20 cellular contexts compared by ENCODE assay signal in the genomic region with DNA sequence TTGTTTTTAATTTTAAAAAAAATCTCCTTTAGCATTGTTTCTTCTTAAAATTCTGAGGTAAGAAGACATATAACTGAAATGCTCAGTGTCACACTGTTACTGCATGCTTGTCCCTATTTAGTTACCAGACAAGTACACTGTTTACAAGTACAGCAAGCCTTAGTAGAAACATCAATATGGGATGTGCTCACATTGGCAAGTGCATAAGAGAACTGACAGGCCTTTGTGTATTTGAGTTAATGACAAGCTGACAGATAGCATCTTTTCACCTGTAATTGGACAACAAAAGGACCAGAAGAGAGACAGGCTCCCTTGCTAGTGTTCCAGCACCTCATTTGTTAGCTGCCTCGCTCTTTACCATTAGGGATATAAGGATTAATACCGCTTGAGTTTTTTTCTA.
DNase-seq lines count a peak whose midpoint lies in the region; ATAC-seq, FAIRE-seq and TF ChIP-seq lines count a peak whose summit lies in the region.
"Had no signal": no experiment of that assay in that cellular context is flagged by ENCODE, and none has a peak within 500 bp of the region (broad histone marks: within the 10 kb centered on the region; RNA-seq: fewer than 3 reads in every experiment).

No MANE protein-coding gene starts in this region.

- no peaks in the 10 kb centered on the region for H3K4me1 Mint-ChIP-seq in T-cell

- no peaks in the 10 kb centered on the region for H4K20me1 ChIP-seq in neural cell (ENCODE audit: insufficient read depth)

- H3K4me2 ChIP-seq in neural cell (ENCODE audit: low read length) = peak overlapping the region; percentile 22

- H3K9me3 ChIP-seq in neural cell (ENCODE audit: low read length) = no peaks in the 10 kb centered on the region
- H3K9me3 ChIP-seq: Caco-2, MG63 had no signal

- H3K27ac Mint-ChIP-seq in T-cell = no peak overlapping the region
- H3K27ac Mint-ChIP-seq: CD8-positive, alpha-beta T cell had no signal

- peak overlapping the region; percentile 10 for H3K4me3 ChIP-seq in neural cell (ENCODE audit: low read length)
- H3K4me3 ChIP-seq: MG63 had no signal

- no peak for DNase-seq in HTR-8/SVneo (ENCODE audit: insufficient read length, low spot score)
- no peak for DNase-seq in germinal center (ENCODE audit: low spot score)
- DNase-seq in T-cell = no peak
- no peak for DNase-seq in GOT3 (lab: John Stamatoyannopoulos, UW)
- DNase-seq: C1 segment of cervical spinal cord; Caco-2; CD8-positive, alpha-beta T cell; H7; MG63; NCI-H1105 treated with DMSO at 0.1 percent for 48 hours; NCI-H2029; NCI-H2227 treated with DMSO at 0.1 percent for 48 hours; NCI-H526 treated with DMSO at 0.1 percent for 48 hours; NK-92 treated with Interleukin-12 subunit alpha and Interleukin-12 subunit beta, amount 100 ng/mL, for 24 hours; PC-3 had no signal

- no peak for ATAC-seq in T-cell (replicated peaks in 1 of 4)
- ATAC-seq: CD8-positive, alpha-beta T cell; PC-3 had no signal

- no peak for TF ChIP-seq RAD21 in neural cell (conservative IDR thresholded peaks at IDR 0.05)

- H3K9me2 ChIP-seq in neural cell (ENCODE audit: insufficient read depth, low read length) = no peaks in the 10 kb centered on the region

- no peaks in the 10 kb centered on the region for H3F3A ChIP-seq in neural cell (ENCODE audit: insufficient read depth, low read length, poor library complexity, severe bottlenecking)

- H3K27me3 ChIP-seq in neural cell (ENCODE audit: insufficient read depth, low read depth, low read length) = no peaks in the 10 kb centered on the region
- H3K27me3 ChIP-seq: MG63 had no signal

- peak; percentile 89 for TF ChIP-seq EP300 in neural cell (conservative IDR thresholded peaks at IDR 0.05; ENCODE audit: poor library complexity, severe bottlenecking)

- POLR2A ChIA-PET in T-cell (lab: Charles Lee) = no interaction called here

- no peak for TF ChIP-seq CTCF in 22Rv1 (IDR thresholded peaks at IDR 0.05)
- TF ChIP-seq CTCF in VCaP (conservative IDR thresholded peaks at IDR 0.05) = no peak
- TF ChIP-seq CTCF in neural cell (IDR thresholded peaks at IDR 0.05; ENCODE audit: poor library complexity, severe bottlenecking) = no peak

- H3K27ac ChIP-seq in 22Rv1 (peak overlapping the region; percentile 92), VCaP (peak overlapping the region; percentile 71), neural cell (ENCODE audit: low read length) (peak overlapping the region; percentile 56)

- no peak overlapping the region for H2AFZ ChIP-seq in neural cell (ENCODE audit: low read depth, low read length)

- no peaks in the 10 kb centered on the region for H3K36me3 ChIP-seq in neural cell (ENCODE audit: insufficient read depth, low read length)
- H3K36me3 ChIP-seq: MG63 had no signal

- FAIRE-seq in HTR-8/SVneo (lab: Jason Lieb, UNC) = peak; percentile 4
- FAIRE-seq: G401.6, GM12891 had no signal

- no peaks in the 10 kb centered on the region for H3K9me3 Mint-ChIP-seq in T-cell
- H3K9me3 Mint-ChIP-seq: CD8-positive, alpha-beta T cell had no signal

- peaks cover 2 to 13% of the 10 kb centered on the region in 2 donors for H3K27me3 Mint-ChIP-seq in T-cell

- CTCF ChIA-PET in T-cell (lab: Charles Lee) = no interaction called here

- H3K36me3 Mint-ChIP-seq in T-cell = no peaks in the 10 kb centered on the region
- H3K36me3 Mint-ChIP-seq: CD8-positive, alpha-beta T cell had no signal

- peak overlapping the region; percentile 2 for H3K9ac ChIP-seq in neural cell (ENCODE audit: low read length)

- no peaks in the 10 kb centered on the region for H3K79me2 ChIP-seq in neural cell (replicated peaks; ENCODE audit: insufficient read depth, low read length)

- H3K4me3 Mint-ChIP-seq in T-cell = no peak overlapping the region
- H3K4me3 Mint-ChIP-seq: CD8-positive, alpha-beta T cell had no signal

TF ChIP-seq in neural cell, 6 proteins besides CTCF, POLR2A, EP300 and RAD21:
- TF ChIP-seq SMC3 (conservative IDR thresholded peaks at IDR 0.05; ENCODE audit: poor library complexity) = no peak
- TF ChIP-seq EZH2 (IDR thresholded peaks at IDR 0.05; ENCODE audit: borderline replicate concordance, insufficient read depth, low read length, poor library complexity, severe bottlenecking) = no peak
- TF ChIP-seq MXI1 (conservative IDR thresholded peaks at IDR 0.05; ENCODE audit: poor library complexity, severe bottlenecking) = no peak
- TF ChIP-seq, protein P1, sequence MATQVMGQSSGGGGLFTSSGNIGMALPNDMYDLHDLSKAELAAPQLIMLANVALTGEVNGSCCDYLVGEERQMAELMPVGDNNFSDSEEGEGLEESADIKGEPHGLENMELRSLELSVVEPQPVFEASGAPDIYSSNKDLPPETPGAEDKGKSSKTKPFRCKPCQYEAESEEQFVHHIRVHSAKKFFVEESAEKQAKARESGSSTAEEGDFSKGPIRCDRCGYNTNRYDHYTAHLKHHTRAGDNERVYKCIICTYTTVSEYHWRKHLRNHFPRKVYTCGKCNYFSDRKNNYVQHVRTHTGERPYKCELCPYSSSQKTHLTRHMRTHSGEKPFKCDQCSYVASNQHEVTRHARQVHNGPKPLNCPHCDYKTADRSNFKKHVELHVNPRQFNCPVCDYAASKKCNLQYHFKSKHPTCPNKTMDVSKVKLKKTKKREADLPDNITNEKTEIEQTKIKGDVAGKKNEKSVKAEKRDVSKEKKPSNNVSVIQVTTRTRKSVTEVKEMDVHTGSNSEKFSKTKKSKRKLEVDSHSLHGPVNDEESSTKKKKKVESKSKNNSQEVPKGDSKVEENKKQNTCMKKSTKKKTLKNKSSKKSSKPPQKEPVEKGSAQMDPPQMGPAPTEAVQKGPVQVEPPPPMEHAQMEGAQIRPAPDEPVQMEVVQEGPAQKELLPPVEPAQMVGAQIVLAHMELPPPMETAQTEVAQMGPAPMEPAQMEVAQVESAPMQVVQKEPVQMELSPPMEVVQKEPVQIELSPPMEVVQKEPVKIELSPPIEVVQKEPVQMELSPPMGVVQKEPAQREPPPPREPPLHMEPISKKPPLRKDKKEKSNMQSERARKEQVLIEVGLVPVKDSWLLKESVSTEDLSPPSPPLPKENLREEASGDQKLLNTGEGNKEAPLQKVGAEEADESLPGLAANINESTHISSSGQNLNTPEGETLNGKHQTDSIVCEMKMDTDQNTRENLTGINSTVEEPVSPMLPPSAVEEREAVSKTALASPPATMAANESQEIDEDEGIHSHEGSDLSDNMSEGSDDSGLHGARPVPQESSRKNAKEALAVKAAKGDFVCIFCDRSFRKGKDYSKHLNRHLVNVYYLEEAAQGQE (IDR thresholded peaks at IDR 0.05; ENCODE audit: borderline replicate concordance) = no peak
- peak; percentile 61 for TF ChIP-seq POLR2AphosphoS5 (IDR thresholded peaks at IDR 0.05)
- TF ChIP-seq TAF1 (IDR thresholded peaks at IDR 0.05; ENCODE audit: low read depth) = no peak
TF ChIP-seq in neural cell: peak in this region for 1.
